24 cellular contexts compared by ENCODE assay signal in the genomic region with DNA sequence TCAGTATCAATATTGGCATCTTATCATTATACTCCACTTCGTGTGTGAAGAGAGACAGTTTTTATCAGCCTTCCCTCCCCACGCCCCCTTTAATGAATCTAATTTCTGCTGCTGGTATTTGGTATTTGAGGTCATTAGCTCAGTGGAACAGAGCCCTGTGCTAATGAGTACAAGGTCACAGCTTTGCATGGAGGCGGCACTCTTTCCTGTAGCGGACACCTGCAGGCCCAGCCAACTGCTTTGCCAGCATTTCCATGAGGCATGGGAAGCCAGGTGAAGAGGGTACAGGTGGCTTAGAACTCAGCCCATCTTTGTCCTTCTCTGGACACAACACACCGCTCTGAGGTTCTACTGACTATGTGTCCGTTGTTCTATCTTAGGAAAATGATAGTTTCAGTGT. TPM values are rescaled to one million over a fixed set of nuclear protein-coding genes. Genes with fewer than 3 reads are reported as not detected.
DNase-seq lines count a peak whose midpoint lies in the region; ATAC-seq, FAIRE-seq and TF ChIP-seq lines count a peak whose summit lies in the region.
"Had no signal": no experiment of that assay in that cellular context is flagged by ENCODE, and none has a peak within 500 bp of the region (broad histone marks: within the 10 kb centered on the region; RNA-seq: fewer than 3 reads in every experiment).

No MANE protein-coding gene starts in this region.

- peaks cover 16% of the 10 kb centered on the region for H3K4me1 Mint-ChIP-seq in activated naive CD8-positive, alpha-beta T cell treated with anti-CD3 and anti-CD28 coated beads, Interleukin-2, amount 50 U/mL, for 24 hours

- peak overlapping the region; percentile 95 for H3K4me2 ChIP-seq in GM12878 (ENCODE audit: control insufficient read depth, insufficient read depth)
- H3K4me2 ChIP-seq: KMS-11 had no signal

- POLR2A ChIA-PET in GM12878 (lab: Charles Lee), result interaction anchor here (1.0 to 2.0 kb wide), 6 partner anchors 20 to 197 kb away, joined by 3 to 14 read pairs (median 4); no protein-coding TSS in a partner anchor

- no peaks in the 10 kb centered on the region for H3K9me3 ChIP-seq in GM12878 (replicated peaks; ENCODE audit: control insufficient read depth, insufficient read depth, low read length)
- H3K9me3 ChIP-seq: ovary, sigmoid colon had no signal

- DNase-seq in GM12865 (ENCODE audit: low read depth) (peak; percentile 18), GM12878 (ENCODE audit: low read depth, low spot score) (no peak), retina (peak; percentile 34)
- no peak for DNase-seq in activated naive CD8-positive, alpha-beta T cell treated with anti-CD3 and anti-CD28 coated beads, Interleukin-2, amount 50 U/mL, for 24 hours
- no peak for DNase-seq in activated T-cell treated with anti-CD3 and anti-CD28 coated beads, Interleukin-2, amount 50 U/mL, for 48 hours
- DNase-seq: activated CD8-positive, alpha-beta T cell treated with anti-CD3 and anti-CD28 coated beads for 36 hours; activated naive CD4-positive, alpha-beta T cell; amniotic stem cell; CD4-positive, alpha-beta T cell; DMS153; foreskin fibroblast; GF-D8; mammary epithelial cell; NCI-H1092; NCI-H2081 treated with DMSO at 0.1 percent for 48 hours; NCI-H446 treated with DMSO at 0.1 percent for 48 hours; ovary; sigmoid colon had no signal

- H3K4me3 Mint-ChIP-seq in activated naive CD8-positive, alpha-beta T cell treated with anti-CD3 and anti-CD28 coated beads, Interleukin-2, amount 50 U/mL, for 24 hours, result no peak overlapping the region
- H3K4me3 Mint-ChIP-seq: activated CD8-positive, alpha-beta T cell treated with anti-CD3 and anti-CD28 coated beads for 36 hours; CD4-positive, alpha-beta T cell had no signal

- peak overlapping the region; percentile 61 for H3K27ac ChIP-seq in GM12878 (ENCODE audit: control insufficient read depth, insufficient read depth)
- H3K27ac ChIP-seq: epithelial cell of prostate, KMS-11, ovary, sigmoid colon, SK-N-MC had no signal

- 10% methylated on average over 6 of the region's 6 CpGs for WGBS in GM12878 (ENCODE audit: insufficient coverage, insufficient replicate concordance, low lambda C conversion rate, missing lambda C conversion rate)

- RAD21 ChIA-PET in GM12878 (lab: Charles Lee; ENCODE audit: unreplicated experiment), result interaction anchor here (1.0 to 2.2 kb wide), 7 partner anchors 33 to 143 kb away, joined by 3 to 19 read pairs (median 5); no protein-coding TSS in a partner anchor

- no peaks in the 10 kb centered on the region for H3K27me3 Mint-ChIP-seq in activated naive CD8-positive, alpha-beta T cell treated with anti-CD3 and anti-CD28 coated beads, Interleukin-2, amount 50 U/mL, for 24 hours
- H3K27me3 Mint-ChIP-seq: activated CD8-positive, alpha-beta T cell treated with anti-CD3 and anti-CD28 coated beads for 36 hours; CD4-positive, alpha-beta T cell had no signal

- in situ Hi-C loops in GM12878 (cut with MboI), result no loop called here

- H3K4me3 ChIP-seq in GM12865 (ENCODE audit: low read depth, low read length) (no peak overlapping the region), GM12878 (peak overlapping the region; percentile 54)
- H3K4me3 ChIP-seq: ovary, sigmoid colon, SK-N-MC had no signal

- peak overlapping the region; percentile 36 for H3K9ac ChIP-seq in GM12878 (ENCODE audit: control insufficient read depth, insufficient read depth, low read length)
- H3K9ac ChIP-seq: KMS-11 had no signal

- no peak for TF ChIP-seq RAD21 in GM12878 (IDR thresholded peaks at IDR 0.05; ENCODE audit: insufficient read depth, low read depth, low read length)

- H3K36me3 ChIP-seq in GM12878 (ENCODE audit: control insufficient read depth in 2 of 2, insufficient read depth in 2 of 2, low read length in 1 of 2), result no peaks in the 10 kb centered on the region
- H3K36me3 ChIP-seq: ovary, sigmoid colon had no signal

- ATAC-seq in GM21717 (IDR thresholded peaks at IDR 0.05; ENCODE audit: unreplicated experiment) (peak; percentile 16), GM12878 (peak; percentile 55), HG03342 (IDR thresholded peaks at IDR 0.05; ENCODE audit: unreplicated experiment) (no peak)
- no peak for ATAC-seq in activated naive CD8-positive, alpha-beta T cell treated with anti-CD3 and anti-CD28 coated beads, Interleukin-2, amount 50 U/mL, for 24 hours
- ATAC-seq: activated CD8-positive, alpha-beta T cell treated with anti-CD3 and anti-CD28 coated beads for 36 hours had no signal

- SMC1A ChIA-PET in GM12878 (lab: Charles Lee; ENCODE audit: uncharacterized antibody, unreplicated experiment), result interaction anchor here (0.6 to 5.0 kb wide), 12 partner anchors 8 to 244 kb away, joined by 3 to 25 read pairs (median 4); partner anchors contain the start of gene PRKCE

- peaks cover 43% of the 10 kb centered on the region for H3K4me1 ChIP-seq in GM12878 (ENCODE audit: control insufficient read depth, insufficient read depth, low read length)

- no peak for TF ChIP-seq POLR2A in GM12878 (IDR thresholded peaks at IDR 0.05; ENCODE audit: low read depth, low read length)

- H3K9me3 Mint-ChIP-seq in activated naive CD8-positive, alpha-beta T cell treated with anti-CD3 and anti-CD28 coated beads, Interleukin-2, amount 50 U/mL, for 24 hours, result no peaks in the 10 kb centered on the region
- H3K9me3 Mint-ChIP-seq: activated CD8-positive, alpha-beta T cell treated with anti-CD3 and anti-CD28 coated beads for 36 hours; CD4-positive, alpha-beta T cell had no signal

- TF ChIP-seq EP300 in GM12878 (IDR thresholded peaks at IDR 0.05; ENCODE audit: borderline replicate concordance in 1 of 2, control insufficient read depth in 1 of 2, low read depth in 2 of 2, low read length in 2 of 2), result no peak

- BruUV-seq in GM12878 (replicated peaks; lab: Mats Ljungman, UMichigan), result no TSS peak

- peak; percentile 18 for FAIRE-seq in GM12878 (lab: Jason Lieb, UNC)
- FAIRE-seq: keratinocyte had no signal

- no peaks in the 10 kb centered on the region for H3K27me3 ChIP-seq in GM12878 (replicated peaks in 1 of 2; ENCODE audit: control insufficient read depth in 2 of 2, insufficient read depth in 2 of 2, low read length in 1 of 2)
- H3K27me3 ChIP-seq: ovary, sigmoid colon had no signal

- intact Hi-C loops in GM12878 (cut with micrococcal nuclease; ENCODE audit: unreplicated experiment), result loop anchor here (2.0 to 5.0 kb wide), 2 partner anchors 37 to 39 kb away; partner anchors contain the start of gene PRKCE

- no peaks in the 10 kb centered on the region for H4K20me1 ChIP-seq in GM12878 (ENCODE audit: control insufficient read depth, insufficient read depth)

- peak overlapping the region; percentile 39 for H2AFZ ChIP-seq in GM12878 (ENCODE audit: control insufficient read depth, low read depth, low read length)

- peaks cover 34% of the 10 kb centered on the region for H3K79me2 ChIP-seq in GM12878 (ENCODE audit: control insufficient read depth, insufficient read depth, low read length)

- H3K27ac Mint-ChIP-seq in activated naive CD8-positive, alpha-beta T cell treated with anti-CD3 and anti-CD28 coated beads, Interleukin-2, amount 50 U/mL, for 24 hours, result no peak overlapping the region
- H3K27ac Mint-ChIP-seq: activated CD8-positive, alpha-beta T cell treated with anti-CD3 and anti-CD28 coated beads for 36 hours; CD4-positive, alpha-beta T cell had no signal

- TF ChIP-seq CTCF in GM12865 (IDR thresholded peaks at IDR 0.05; ENCODE audit: insufficient read depth, low read depth, low read length, missing control alignments) (no peak), GM12878 (IDR thresholded peaks at IDR 0.05 in 2 of 3, conservative IDR thresholded peaks at IDR 0.05 in 1 of 3; ENCODE audit: control insufficient read depth in 2 of 3, extremely low read depth in 1 of 3, insufficient read depth in 1 of 3, low read depth in 3 of 3, low read length in 3 of 3) (no peak)

- H3K36me3 Mint-ChIP-seq in activated naive CD8-positive, alpha-beta T cell treated with anti-CD3 and anti-CD28 coated beads, Interleukin-2, amount 50 U/mL, for 24 hours (ENCODE audit: low read depth), result no peaks in the 10 kb centered on the region

- CTCF ChIA-PET in GM12878 (lab: Yijun Ruan, JAX), result interaction anchor here (0.5 to 2.2 kb wide), 7 partner anchors 12 to 144 kb away, joined by 3 to 8 read pairs (median 4); partner anchors contain the start of gene PRKCE

TF ChIP-seq in GM12878, 131 proteins besides CTCF, POLR2A, EP300 and RAD21 (continues in another document):
- TF ChIP-seq TARDBP (IDR thresholded peaks at IDR 0.05; ENCODE audit: borderline replicate concordance), result no peak
- no peak for TF ChIP-seq SIN3A (IDR thresholded peaks at IDR 0.05; ENCODE audit: low read depth, low read length)
- no peak for TF ChIP-seq SUPT20H (IDR thresholded peaks at IDR 0.05; ENCODE audit: borderline replicate concordance, control insufficient read depth, low read depth, low read length)
- no peak for TF ChIP-seq KLF5 (IDR thresholded peaks at IDR 0.05; ENCODE audit: partially characterized antibody)
- 0 out of 2 replicates have a peak, but pooled peaks have one; percentile 1 for TF ChIP-seq MTA3 (IDR thresholded peaks at IDR 0.05; ENCODE audit: borderline replicate concordance, low read length)
- no peak for TF ChIP-seq HDAC2 (IDR thresholded peaks at IDR 0.05)
- no peak for TF ChIP-seq CHD1 (IDR thresholded peaks at IDR 0.05; ENCODE audit: low read depth, low read length)
- peak; percentile 42; the same call in 1 of the 2 replicates for TF ChIP-seq MEF2A (IDR thresholded peaks at IDR 0.05; ENCODE audit: insufficient read depth, low read depth, low read length)
- no peak for TF ChIP-seq CHD4 (IDR thresholded peaks at IDR 0.05)

RNA-seq across cellular contexts. Expression of gene PRKCE, which starts 40.1 kb away (rescaled TPM):
- 80.0 and 82.5 TPM in 2 replicates for total RNA-seq in GM12878 (2013; cell fraction: nucleolus; rRNA removed)
- total RNA-seq in GM12878 (2014; rRNA removed), result 15.4 and 15.6 TPM in 2 replicates
- total RNA-seq in GM12878 (2014; rRNA removed; fragmentation: Illumina TruSeq; extraction: Trizol), result 12.7 and 13.5 TPM in 2 replicates
- 28.2 and 30.8 TPM in 2 replicates for total RNA-seq in GM12878 (2021)
- 4.6 TPM for polyA plus RNA-seq in GM12878 (2011; ENCODE audit: low read depth)
- 6.4 and 6.7 TPM in 2 replicates for polyA plus RNA-seq in GM12878 (2011; rRNA removed)
- 5.0 and 5.4 TPM in 2 replicates for polyA plus RNA-seq in GM12878 (2011; cell fraction: cytosol; rRNA removed)
- polyA plus RNA-seq in GM12878 (2011; cell fraction: nucleus; rRNA removed), result 12.7 and 14.2 TPM in 2 replicates
- polyA plus RNA-seq in GM12878 (2012), result 6.2 and 7.3 TPM in 2 replicates
- 8.3 and 11.2 TPM in 2 replicates for polyA plus RNA-seq in GM12878 (2014; fragmentation: Illumina TruSeq; extraction: Trizol)
- polyA plus RNA-seq in GM12878 (2014; fragmentation: Nextera tagmentation; extraction: Ambion mirVana), result 1 to 10 TPM; 2.6 to 3.0 TPM
- polyA plus RNA-seq in GM12878 (2014; rRNA removed), result 10.9 TPM in 2 replicates
- polyA plus RNA-seq in GM12878 (2016; fragmentation: Nextera tagmentation; extraction: Ambion mirVana), result 10 to 100 TPM; 11.7 to 20.5 TPM
- polyA minus RNA-seq in GM12878 (2011; rRNA and poly(A)+ RNA removed), result 25.6 and 28.1 TPM in 2 replicates
- 8.9 and 12.7 TPM in 2 replicates for polyA minus RNA-seq in GM12878 (2011; cell fraction: cytosol; rRNA and poly(A)+ RNA removed)
- polyA minus RNA-seq in GM12878 (2011; cell fraction: nucleus; rRNA and poly(A)+ RNA removed), result 49.2 and 86.5 TPM in 2 replicates

Comparison
In these comparisons a context has a peak if more than half of its experiments do, and no peak if none do; other contexts are left out.
1. DNase-seq: peak in GM12865 (single experiment) and retina (single experiment); none in GM12878 (single experiment), activated naive CD8-positive, alpha-beta T cell treated with anti-CD3 and anti-CD28 coated beads, Interleukin-2, amount 50 U/mL, for 24 hours (single experiment) and activated T-cell treated with anti-CD3 and anti-CD28 coated beads, Interleukin-2, amount 50 U/mL, for 48 hours (0 of 2).
2. ATAC-seq: peak in GM21717 (single experiment) and GM12878 (single experiment); none in activated naive CD8-positive, alpha-beta T cell treated with anti-CD3 and anti-CD28 coated beads, Interleukin-2, amount 50 U/mL, for 24 hours (single experiment) and HG03342 (single experiment).